ENCODE assay signal across 18 cellular contexts in the genomic region with DNA sequence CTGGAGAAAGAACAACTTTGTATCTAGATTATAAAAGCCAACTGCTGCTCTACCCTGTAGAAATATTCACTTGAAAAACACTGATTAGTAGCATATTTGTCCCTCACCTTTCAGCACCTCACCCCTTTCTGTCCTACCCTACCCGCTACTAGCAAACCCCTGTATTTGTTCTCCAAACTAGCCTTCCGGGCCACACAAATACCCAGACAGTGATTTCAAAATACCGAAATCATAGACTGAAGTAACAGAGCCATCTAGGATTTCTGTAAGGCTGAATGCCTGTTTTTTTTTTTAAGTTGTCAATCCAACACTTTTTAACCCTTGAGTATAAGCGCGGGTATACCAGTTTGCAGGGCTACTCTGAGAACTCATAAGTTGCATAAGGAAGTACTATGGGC. TPM values are rescaled to one million over a fixed set of nuclear protein-coding genes. Genes with fewer than 3 reads are reported as not detected.
"Had no signal": no experiment of that assay in that cellular context is flagged by ENCODE, and none has a peak within 500 bp of the region (broad histone marks: within the 10 kb centered on the region; RNA-seq: fewer than 3 reads in every experiment).

No MANE protein-coding gene starts in this region.

- ATAC-seq: activated CD8-positive, alpha-beta T cell treated with anti-CD3 and anti-CD28 coated beads, Interleukin-2, amount 10 ng/mL, durations not matched to agents 7 days and 5 days; left lobe of liver had no signal

- H3K36me3 ChIP-seq: ascending aorta, breast epithelium, pancreas, upper lobe of left lung had no signal

- H3K27ac ChIP-seq: ascending aorta, pancreas had no signal

- H3K9me3 ChIP-seq: ascending aorta, breast epithelium, mucosa of descending colon, pancreas, upper lobe of left lung had no signal

- H3K4me1 ChIP-seq: ascending aorta, breast epithelium, pancreas, upper lobe of left lung had no signal

- DNase-seq: activated CD4-positive, alpha-beta T cell treated with anti-CD3 and anti-CD28 coated beads, Interleukin-2, amount 10 ng/mL, durations not matched to agents 24 days and 14 days; activated CD8-positive, alpha-beta T cell treated with anti-CD3 and anti-CD28 coated beads, Interleukin-2, amount 10 ng/mL, durations not matched to agents 7 days and 5 days; activated naive CD4-positive, alpha-beta T cell treated with anti-CD3 and anti-CD28 coated beads for 36 hours; activated T-cell treated with anti-CD3 and anti-CD28 coated beads, Interleukin-2, amount 50 U/mL, for 24 hours; cerebellar nuclear complex; effector memory CD4-positive, alpha-beta T cell; hypothalamus; mucosa of descending colon; naive B cell; pancreas; T-helper 1 cell; T-helper 9 cell; upper lobe of left lung had no signal

- H3K27me3 ChIP-seq: ascending aorta, breast epithelium, pancreas, upper lobe of left lung had no signal

- H3K4me3 ChIP-seq: mucosa of descending colon, pancreas had no signal

- FAIRE-seq: endothelial cell of umbilical vein, keratinocyte, pancreas had no signal

RNA-seq across cellular contexts. Expression of gene DPT, which starts 0.4 kb away (rescaled TPM):
- total RNA-seq: activated CD4-positive, alpha-beta T cell treated with anti-CD3 and anti-CD28 coated beads, Interleukin-2, amount 10 ng/mL, durations not matched to agents 24 days and 14 days; activated CD8-positive, alpha-beta T cell treated with anti-CD3 and anti-CD28 coated beads, Interleukin-2, amount 10 ng/mL, durations not matched to agents 7 days and 5 days; activated naive CD4-positive, alpha-beta T cell treated with anti-CD3 and anti-CD28 coated beads for 36 hours; endothelial cell of umbilical vein had no signal
- polyA plus RNA-seq: endothelial cell of umbilical vein, keratinocyte had no signal
